Comparison of ENCODE assay signal across 11 cellular contexts in genomic region chr14:102901633-102902032, GRCh38. TPM values are rescaled to one million over a fixed set of nuclear protein-coding genes. Genes with fewer than 3 reads are reported as not detected.
DNase-seq lines count a peak whose midpoint lies in the region; ATAC-seq and TF ChIP-seq lines count a peak whose summit lies in the region.
"Had no signal": no experiment of that assay in that cellular context is flagged by ENCODE, and none has a peak within 500 bp of the region (broad histone marks: within the 10 kb centered on the region; RNA-seq: fewer than 3 reads in every experiment).

No MANE protein-coding gene starts in this region.

- intact Hi-C loops in vagina (cut with DNase I): no loop called here

- POLR2A ChIA-PET in HEK293T (lab: Yijun Ruan, JAX): no interaction called here

- H3K36me3 Mint-ChIP-seq in activated naive CD8-positive, alpha-beta T cell treated with anti-CD3 and anti-CD28 coated beads, Interleukin-2, amount 50 U/mL, for 24 hours (ENCODE audit: low read depth): peaks cover 39% of the 10 kb centered on the region

- TF ChIP-seq CTCF in coronary artery (IDR thresholded peaks at IDR 0.05): no peak
- no peak for TF ChIP-seq CTCF in vagina (IDR thresholded peaks at IDR 0.05)

- DNase-seq in activated naive CD8-positive, alpha-beta T cell treated with anti-CD3 and anti-CD28 coated beads, Interleukin-2, amount 50 U/mL, for 24 hours: no peak
- DNase-seq in HEK293T (ENCODE audit: extremely low spot score) (no peak), coronary artery (ENCODE audit: low spot score) (no peak), vagina (ENCODE audit: extremely low spot score in 2 of 2) (no peak)
- no peak for DNase-seq in activated CD4-positive, alpha-beta T cell treated with anti-CD3 and anti-CD28 coated beads for 48 hours
- DNase-seq: midbrain, SW 1271 had no signal

- peaks cover 0 to 31% of the 10 kb centered on the region in 2 donors for H3K36me3 ChIP-seq in vagina

- no peaks in the 10 kb centered on the region for H3K27me3 Mint-ChIP-seq in activated naive CD8-positive, alpha-beta T cell treated with anti-CD3 and anti-CD28 coated beads, Interleukin-2, amount 50 U/mL, for 24 hours
- H3K27me3 Mint-ChIP-seq: dendritic cell treated with granulocyte-macrophage colony-stimulating factor and Interleukin-4, amounts not matched to agents 40 ng/mL and 50 ng/mL, for 4 days had no signal

- H3K4me1 ChIP-seq in vagina: no peaks in the 10 kb centered on the region

- H3K27ac Mint-ChIP-seq in activated naive CD8-positive, alpha-beta T cell treated with anti-CD3 and anti-CD28 coated beads, Interleukin-2, amount 50 U/mL, for 24 hours: peak overlapping the region; percentile 82

- H3K9me3 Mint-ChIP-seq in activated naive CD8-positive, alpha-beta T cell treated with anti-CD3 and anti-CD28 coated beads, Interleukin-2, amount 50 U/mL, for 24 hours: no peaks in the 10 kb centered on the region
- H3K9me3 Mint-ChIP-seq: dendritic cell treated with granulocyte-macrophage colony-stimulating factor and Interleukin-4, amounts not matched to agents 40 ng/mL and 50 ng/mL, for 4 days had no signal

- CTCF ChIA-PET in HEK293T (lab: Yijun Ruan, JAX): no interaction called here

- H3K27ac ChIP-seq in coronary artery (no peak overlapping the region), vagina (no peak overlapping the region)

- TF ChIP-seq POLR2A in vagina (IDR thresholded peaks at IDR 0.05): no peak

- no peaks in the 10 kb centered on the region for H3K27me3 ChIP-seq in vagina

- ATAC-seq in GM18502 (IDR thresholded peaks at IDR 0.05; ENCODE audit: poor library complexity, unreplicated experiment) (peak; percentile 79), GM19467 (IDR thresholded peaks at IDR 0.05; ENCODE audit: unreplicated experiment) (peak; percentile 66), HG03280 (IDR thresholded peaks at IDR 0.05; ENCODE audit: unreplicated experiment) (peak; percentile 84)
- ATAC-seq in activated naive CD8-positive, alpha-beta T cell treated with anti-CD3 and anti-CD28 coated beads, Interleukin-2, amount 50 U/mL, for 24 hours: peak; percentile 26

- H3K4me3 ChIP-seq in coronary artery (no peak overlapping the region), vagina (no peak overlapping the region)

- peak overlapping the region; percentile 3 for H3K4me3 Mint-ChIP-seq in activated naive CD8-positive, alpha-beta T cell treated with anti-CD3 and anti-CD28 coated beads, Interleukin-2, amount 50 U/mL, for 24 hours
- H3K4me3 Mint-ChIP-seq: dendritic cell treated with granulocyte-macrophage colony-stimulating factor and Interleukin-4, amounts not matched to agents 40 ng/mL and 50 ng/mL, for 4 days had no signal

- peaks cover 34% of the 10 kb centered on the region for H3K4me1 Mint-ChIP-seq in activated naive CD8-positive, alpha-beta T cell treated with anti-CD3 and anti-CD28 coated beads, Interleukin-2, amount 50 U/mL, for 24 hours

- no peaks in the 10 kb centered on the region for H3K9me3 ChIP-seq in vagina

TF ChIP-seq in HEK293T, 16 proteins besides CTCF, POLR2A, EP300 and RAD21:
- no peak for TF ChIP-seq ELF4 (IDR thresholded peaks at IDR 0.05)
- TF ChIP-seq SP1 (IDR thresholded peaks at IDR 0.05): no peak
- TF ChIP-seq ZNF384 (IDR thresholded peaks at IDR 0.05): no peak
- TF ChIP-seq LEF1 (IDR thresholded peaks at IDR 0.05; ENCODE audit: borderline replicate concordance): no peak
- no peak for TF ChIP-seq TARDBP (IDR thresholded peaks at IDR 0.05)
- TF ChIP-seq CTBP1 (IDR thresholded peaks at IDR 0.05; ENCODE audit: borderline replicate concordance): no peak
- TF ChIP-seq SUZ12 (IDR thresholded peaks at IDR 0.05): no peak
- no peak for TF ChIP-seq FOXA1 (IDR thresholded peaks at IDR 0.05)
- TF ChIP-seq FOXK2 (IDR thresholded peaks at IDR 0.05): no peak
- no peak for TF ChIP-seq PKNOX1 (IDR thresholded peaks at IDR 0.05)
- TF ChIP-seq NFRKB (IDR thresholded peaks at IDR 0.05): no peak
- TF ChIP-seq BHLHE40 (IDR thresholded peaks at IDR 0.05; ENCODE audit: borderline replicate concordance): no peak
- no peak for TF ChIP-seq L3MBTL2 (conservative IDR thresholded peaks at IDR 0.05)
- no peak for TF ChIP-seq HDGF (IDR thresholded peaks at IDR 0.05; ENCODE audit: borderline replicate concordance)
- TF ChIP-seq FOXM1 (IDR thresholded peaks at IDR 0.05; ENCODE audit: borderline replicate concordance): no peak
- TF ChIP-seq ARNT (IDR thresholded peaks at IDR 0.05): no peak
TF ChIP-seq in HEK293T: peak in this region for 0.

RNA-seq across cellular contexts. Expression of gene AMN, which starts 20.8 kb away (rescaled TPM):
- 11.8 TPM for total RNA-seq in vagina

Comparison
In these comparisons a context has a peak if more than half of its experiments do, and no peak if none do; other contexts are left out.
1. ATAC-seq: peak in every context shown above with its lines; median percentile 84 in HG03280; 79 in GM18502; 66 in GM19467; 26 in activated naive CD8-positive, alpha-beta T cell treated with anti-CD3 and anti-CD28 coated beads, Interleukin-2, amount 50 U/mL, for 24 hours.